Comparison of ENCODE assay signal across 10 cellular contexts in the genomic region with DNA sequence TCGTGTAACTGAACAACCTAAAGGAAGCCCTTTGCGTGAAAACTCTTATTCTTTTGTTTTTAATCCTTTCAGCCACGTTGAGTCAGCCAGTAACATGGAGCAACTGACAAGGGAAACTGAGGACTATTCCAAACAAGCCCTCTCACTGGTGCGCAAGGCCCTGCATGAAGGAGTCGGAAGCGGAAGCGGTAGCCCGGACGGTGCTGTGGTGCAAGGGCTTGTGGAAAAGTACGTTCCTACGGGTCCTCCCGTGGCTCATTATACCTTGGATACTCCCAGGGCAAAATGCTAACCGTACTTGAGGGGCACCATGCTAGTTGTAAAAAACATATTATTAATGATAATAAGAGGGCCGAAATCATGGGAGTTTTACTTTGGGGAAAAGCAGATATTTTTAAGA. TPM values are rescaled to one million over a fixed set of nuclear protein-coding genes. Genes with fewer than 3 reads are reported as not detected.
A peak's percentile ranks its signal among the peaks of the same experiment; 100 is the strongest.
DNase-seq lines count a peak whose midpoint lies in the region; FAIRE-seq and TF ChIP-seq lines count a peak whose summit lies in the region.
"Had no signal": no experiment of that assay in that cellular context is flagged by ENCODE, and none has a peak within 500 bp of the region (broad histone marks: within the 10 kb centered on the region; RNA-seq: fewer than 3 reads in every experiment).

No MANE protein-coding gene starts in this region.

- 57 to 69% methylated on average over 14 of the region's 14 CpGs for WGBS in testis, 2 donors

- no peaks in the 10 kb centered on the region for H4K20me1 ChIP-seq in astrocyte (ENCODE audit: insufficient read depth, low read length)

- TF ChIP-seq POLR2A in testis (IDR thresholded peaks at IDR 0.05) = no peak

- DNase-seq in HFF-Myc (ENCODE audit: extremely low read depth, low read depth) = no peak
- no peak for DNase-seq in astrocyte (ENCODE audit: low read depth)
- no peak for DNase-seq in kidney
- peak; percentile 87 for DNase-seq in testis
- DNase-seq in AG20443 (ENCODE audit: low spot score) = no peak
- DNase-seq in NCI-H748 treated with DMSO at 0.1 percent for 48 hours (lab: John Stamatoyannopoulos, UW) = no peak
- no peak for DNase-seq in WERI-Rb-1
- DNase-seq in stimulated activated CD4-positive, alpha-beta T cell treated with anti-CD3 and anti-CD28 coated beads, Interleukin-4, amount 100 ng/mL, for 24 hours = no peak
- DNase-seq: stimulated activated naive CD8-positive, alpha-beta T cell treated with anti-CD3 and anti-CD28 coated beads, Interleukin-15, Interleukin-2, amounts not matched to agents 100 U/mL and 50 U/mL, for 24 hours had no signal

- no peak for FAIRE-seq in astrocyte (lab: Jason Lieb, UNC)
- no peak for FAIRE-seq in kidney (lab: Jason Lieb, UNC)

- H3K9ac ChIP-seq in astrocyte (ENCODE audit: low read length) = peak overlapping the region; percentile 92
- H3K9ac ChIP-seq in kidney (ENCODE audit: low read length in 2 of 2) = peak overlapping the region in 1 of 2 donors; percentile 26

- H3K4me3 ChIP-seq in HFF-Myc (replicated peaks; ENCODE audit: low read depth, low read length) (peak overlapping the region; percentile 40), astrocyte (ENCODE audit: insufficient read depth, low read depth, low read length) (peak overlapping the region; percentile 61), kidney (ENCODE audit: low read length in 2 of 2) (peak overlapping the region; percentile 44 to 65), testis (peak overlapping the region; percentile 44 to 46), WERI-Rb-1 (ENCODE audit: low read depth, low read length) (no peak overlapping the region)

- H3K27me3 ChIP-seq in astrocyte (ENCODE audit: insufficient read depth, low read length) = no peaks in the 10 kb centered on the region
- no peaks in the 10 kb centered on the region for H3K27me3 ChIP-seq in testis
- no peaks in the 10 kb centered on the region for H3K27me3 ChIP-seq in WERI-Rb-1 (ENCODE audit: insufficient read depth, low read depth, severe bottlenecking)

- H3K9me3 ChIP-seq in astrocyte (ENCODE audit: insufficient read depth, low read depth, low read length) = no peaks in the 10 kb centered on the region
- no peaks in the 10 kb centered on the region for H3K9me3 ChIP-seq in kidney (ENCODE audit: control insufficient read depth in 1 of 2, low read length in 2 of 2)
- no peaks in the 10 kb centered on the region for H3K9me3 ChIP-seq in testis
- no peaks in the 10 kb centered on the region for H3K9me3 ChIP-seq in WERI-Rb-1 (ENCODE audit: severe bottlenecking)

- no peak for TF ChIP-seq CTCF in HFF-Myc (IDR thresholded peaks at IDR 0.05; ENCODE audit: low read depth, low read length, missing control alignments)
- no peak for TF ChIP-seq CTCF in astrocyte (IDR thresholded peaks at IDR 0.05; ENCODE audit: insufficient read depth, low read depth, low read length)
- no peak for TF ChIP-seq CTCF in kidney (IDR thresholded peaks at IDR 0.05; ENCODE audit: borderline replicate concordance, extremely low read depth, insufficient read depth)
- no peak for TF ChIP-seq CTCF in testis (IDR thresholded peaks at IDR 0.05)
- TF ChIP-seq CTCF in WERI-Rb-1 (IDR thresholded peaks at IDR 0.05; ENCODE audit: low read depth, low read length) = no peak

- H3K4me1 Mint-ChIP-seq in astrocyte (ENCODE audit: low read depth, unreplicated experiment) = peaks cover 42% of the 10 kb centered on the region
- H3K4me1 Mint-ChIP-seq: activated naive CD4-positive, alpha-beta T cell treated with anti-CD3 and anti-CD28 coated beads, Interleukin-2, amount 50 U/mL, for 24 hours had no signal

- H3K4me3 Mint-ChIP-seq in astrocyte (ENCODE audit: unreplicated experiment) = no peak overlapping the region
- H3K4me3 Mint-ChIP-seq: activated naive CD4-positive, alpha-beta T cell treated with anti-CD3 and anti-CD28 coated beads, Interleukin-2, amount 50 U/mL, for 24 hours had no signal

- peak overlapping the region; percentile 83 for H3K27ac Mint-ChIP-seq in astrocyte (ENCODE audit: unreplicated experiment)
- H3K27ac Mint-ChIP-seq: activated naive CD4-positive, alpha-beta T cell treated with anti-CD3 and anti-CD28 coated beads, Interleukin-2, amount 50 U/mL, for 24 hours had no signal

- no peaks in the 10 kb centered on the region for H3K36me3 ChIP-seq in astrocyte (ENCODE audit: insufficient read depth, low read length)
- H3K36me3 ChIP-seq in kidney (ENCODE audit: control insufficient read depth in 1 of 2, insufficient read depth in 2 of 2, low read length in 2 of 2) = no peaks in the 10 kb centered on the region
- H3K36me3 ChIP-seq in testis (ENCODE audit: low read depth, missing control alignments) = no peaks in the 10 kb centered on the region
- no peaks in the 10 kb centered on the region for H3K36me3 ChIP-seq in WERI-Rb-1

- intact Hi-C loops in kidney (cut with DNase I) (loop anchor here (10.0 kb wide), 1 partner anchor 271 kb away; no protein-coding TSS in a partner anchor), testis (cut with DNase I; ENCODE audit: low total_unique reads) (no loop called here)

- H3K27me3 Mint-ChIP-seq in astrocyte (ENCODE audit: low read depth, unreplicated experiment) = no peaks in the 10 kb centered on the region
- H3K27me3 Mint-ChIP-seq: activated naive CD4-positive, alpha-beta T cell treated with anti-CD3 and anti-CD28 coated beads, Interleukin-2, amount 50 U/mL, for 24 hours had no signal

- H3K4me1 ChIP-seq in astrocyte (ENCODE audit: insufficient read depth, low read length) (peaks cover 31% of the 10 kb centered on the region), kidney (ENCODE audit: control insufficient read depth in 1 of 2, insufficient read depth in 1 of 2, low read depth in 1 of 2, low read length in 2 of 2) (no peaks in the 10 kb centered on the region), testis (peaks cover 4% of the 10 kb centered on the region)

- no peaks in the 10 kb centered on the region for H3K36me3 Mint-ChIP-seq in astrocyte (ENCODE audit: low read depth, unreplicated experiment)
- H3K36me3 Mint-ChIP-seq: activated naive CD4-positive, alpha-beta T cell treated with anti-CD3 and anti-CD28 coated beads, Interleukin-2, amount 50 U/mL, for 24 hours had no signal

- peak overlapping the region; percentile 91 for H3K4me2 ChIP-seq in astrocyte (ENCODE audit: low read length)

- no peaks in the 10 kb centered on the region for H3K79me2 ChIP-seq in astrocyte (ENCODE audit: insufficient read depth, low read length)

- H2AFZ ChIP-seq in astrocyte (ENCODE audit: low read depth, low read length) = peak overlapping the region; percentile 43

- H3K9me3 Mint-ChIP-seq in astrocyte (ENCODE audit: unreplicated experiment) = no peaks in the 10 kb centered on the region
- H3K9me3 Mint-ChIP-seq: activated naive CD4-positive, alpha-beta T cell treated with anti-CD3 and anti-CD28 coated beads, Interleukin-2, amount 50 U/mL, for 24 hours had no signal

- H3K27ac ChIP-seq in astrocyte (ENCODE audit: low read depth, low read length) (peak overlapping the region; percentile 99), kidney (ENCODE audit: low read depth in 2 of 2, low read length in 2 of 2) (peak overlapping the region in 1 of 2 donors; percentile 5), testis (peak overlapping the region; percentile 42 to 81), WERI-Rb-1 (no peak overlapping the region)

RNA-seq across cellular contexts. Expression of a gene that starts 49.4 kb away (rescaled TPM):
- total RNA-seq in astrocyte = 8.0 and 13.9 TPM in 2 replicates
- 89.0 TPM for total RNA-seq in kidney
- polyA plus RNA-seq in kidney (ENCODE audit: insufficient read depth, low read depth, low replicate concordance) = 4.0 TPM
- 1 to 10 TPM; 1.9 to 3.4 TPM for total RNA-seq in testis
- polyA plus RNA-seq in testis (ENCODE audit: insufficient read depth, low read depth, low replicate concordance) = 8.5 TPM
